Comparison of ENCODE assay signal across 22 cellular contexts in the genomic region with DNA sequence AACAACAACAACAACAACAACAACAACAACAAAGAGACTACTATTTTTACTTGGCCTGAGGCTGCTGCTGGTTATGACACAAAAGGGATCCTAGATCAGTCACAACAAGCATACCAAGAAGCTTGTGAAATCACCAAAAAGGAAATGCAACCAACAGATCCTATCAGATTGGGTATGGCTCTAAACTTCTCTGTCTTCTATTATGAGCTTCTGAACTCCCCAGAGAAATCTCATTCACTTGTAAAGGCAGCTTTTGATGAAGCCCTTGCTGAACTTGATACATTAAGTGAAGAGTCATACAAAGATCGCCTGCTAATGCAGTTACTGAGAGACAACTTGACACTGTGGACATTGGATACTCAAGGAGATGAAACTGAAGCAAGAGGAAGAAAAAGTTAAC. TPM values are rescaled to one million over a fixed set of nuclear protein-coding genes. Genes with fewer than 3 reads are reported as not detected.
"Had no signal": no experiment of that assay in that cellular context is flagged by ENCODE, and none has a peak within 500 bp of the region (broad histone marks: within the 10 kb centered on the region; RNA-seq: fewer than 3 reads in every experiment).

No MANE protein-coding gene starts in this region.

- H3K27me3 Mint-ChIP-seq: type B pancreatic cell had no signal

- H3K4me1 Mint-ChIP-seq: nephron had no signal

- H3K36me3 Mint-ChIP-seq: activated naive CD4-positive, alpha-beta T cell treated with anti-CD3 and anti-CD28 coated beads, Interleukin-2, amount 50 U/mL, for 72 hours; type B pancreatic cell had no signal

- H3K27ac Mint-ChIP-seq: activated CD8-positive, alpha-beta T cell treated with anti-CD3 and anti-CD28 coated beads, Interleukin-2, amount 10 ng/mL, durations not matched to agents 7 days and 5 days; activated naive CD4-positive, alpha-beta T cell treated with anti-CD3 and anti-CD28 coated beads, Interleukin-2, amount 50 U/mL, for 72 hours; activated T-helper 1 cell treated with anti-CD3 and anti-CD28 coated beads, Interleukin-12 subunit alpha, Interleukin-12 subunit beta, Interleukin-2, Interleukin-4 antibody, amounts not matched to agents 30 ng/mL and 10 ng/mL and 1 ng/mL, durations not matched to agents 14 hours and 24 hours and 36 hours; nephron; type B pancreatic cell had no signal

- ATAC-seq: activated CD8-positive, alpha-beta T cell treated with anti-CD3 and anti-CD28 coated beads, Interleukin-2, amount 10 ng/mL, durations not matched to agents 7 days and 5 days; activated naive CD4-positive, alpha-beta T cell treated with anti-CD3 and anti-CD28 coated beads, Interleukin-2, amount 50 U/mL, for 72 hours; foreskin keratinocyte; left lobe of liver; psoas muscle had no signal

- H3K9me3 Mint-ChIP-seq: activated naive CD4-positive, alpha-beta T cell treated with anti-CD3 and anti-CD28 coated beads, Interleukin-2, amount 50 U/mL, for 72 hours; activated T-helper 1 cell treated with anti-CD3 and anti-CD28 coated beads, Interleukin-12 subunit alpha, Interleukin-12 subunit beta, Interleukin-2, Interleukin-4 antibody, amounts not matched to agents 30 ng/mL and 10 ng/mL and 1 ng/mL, durations not matched to agents 14 hours and 24 hours and 36 hours; type B pancreatic cell had no signal

- DNase-seq: activated CD4-positive, alpha-beta T cell treated with anti-CD3 and anti-CD28 coated beads for 1 hour; activated CD4-positive, alpha-beta T cell treated with anti-CD3 and anti-CD28 coated beads, Interleukin-2, amount 50 U/mL, for 1 hour; activated CD8-positive, alpha-beta T cell treated with anti-CD3 and anti-CD28 coated beads, Interleukin-2, amount 10 ng/mL, durations not matched to agents 7 days and 5 days; brain microvascular endothelial cell; central memory CD4-positive, alpha-beta T cell; effector memory CD4-positive, alpha-beta T cell; foreskin keratinocyte; kidney; lower lobe of right lung; ovary; psoas muscle; spleen; stimulated activated CD4-positive, alpha-beta T cell treated with anti-CD3 and anti-CD28 coated beads, Interleukin-4, amount 100 ng/mL, for 1 hour; stimulated activated naive CD4-positive, alpha-beta T cell; testis had no signal

- H3K4me3 Mint-ChIP-seq: activated CD8-positive, alpha-beta T cell treated with anti-CD3 and anti-CD28 coated beads, Interleukin-2, amount 10 ng/mL, durations not matched to agents 7 days and 5 days; activated T-helper 1 cell treated with anti-CD3 and anti-CD28 coated beads, Interleukin-12 subunit alpha, Interleukin-12 subunit beta, Interleukin-2, Interleukin-4 antibody, amounts not matched to agents 30 ng/mL and 10 ng/mL and 1 ng/mL, durations not matched to agents 14 hours and 24 hours and 36 hours; nephron; type B pancreatic cell had no signal

RNA-seq across cellular contexts. Expression of gene MS4A2, which starts 10.4 kb away (rescaled TPM):
- polyA plus RNA-seq: foreskin keratinocyte had no signal

RNA-seq across cellular contexts. Expression of gene MS4A3, which starts 21.6 kb away (rescaled TPM):
- polyA plus RNA-seq: esophagus, foreskin keratinocyte, ovary had no signal

RNA-seq across cellular contexts. Expression of gene OOSP2, which starts 37.8 kb away (rescaled TPM):
- polyA plus RNA-seq: adipose tissue, esophagus, foreskin keratinocyte, psoas muscle, spleen had no signal
